ENCODE assay signal across 8 cellular contexts in the genomic region with DNA sequence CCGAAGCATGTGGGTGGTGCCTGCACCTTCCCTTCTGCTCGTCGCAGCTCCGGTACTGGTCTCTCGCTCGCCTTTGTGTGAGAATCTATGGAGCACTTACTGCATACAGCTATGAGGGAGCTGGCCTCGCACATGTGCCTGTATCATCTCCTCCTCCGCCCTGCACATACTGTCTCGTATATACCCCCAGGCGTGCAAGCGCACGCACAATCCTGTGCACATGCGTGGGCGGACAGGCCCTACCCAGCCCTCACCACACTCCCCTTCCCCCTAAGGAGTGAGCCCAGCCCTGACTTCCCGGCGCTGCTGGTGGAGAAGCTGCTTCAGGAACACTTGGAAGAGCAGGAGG. TPM values are rescaled to one million over a fixed set of nuclear protein-coding genes. Genes with fewer than 3 reads are reported as not detected.
DNase-seq lines count a peak whose midpoint lies in the region; ATAC-seq, FAIRE-seq and TF ChIP-seq lines count a peak whose summit lies in the region.

No MANE protein-coding gene starts in this region.

- H3K36me3 ChIP-seq in DOHH2 (ENCODE audit: control insufficient read depth, low read length), result peaks cover 41% of the 10 kb centered on the region
- H3K36me3 ChIP-seq in MM.1S (replicated peaks; ENCODE audit: insufficient read depth, low read length), result no peaks in the 10 kb centered on the region
- H3K36me3 ChIP-seq in endothelial cell of umbilical vein (ENCODE audit: control insufficient read depth in 2 of 2, extremely low read depth in 1 of 2, insufficient read depth in 2 of 2, low read length in 2 of 2), result peaks cover 0 to 30% of the 10 kb centered on the region in 2 experiments
- peaks cover 2 to 48% of the 10 kb centered on the region in 2 donors for H3K36me3 ChIP-seq in psoas muscle (ENCODE audit: insufficient read depth in 1 of 2, low read depth in 1 of 2)

- no TSS peak for BruUV-seq in endothelial cell of umbilical vein (replicated peaks; lab: Mats Ljungman, UMichigan)

- TF ChIP-seq POLR2A in endothelial cell of umbilical vein (IDR thresholded peaks at IDR 0.05; ENCODE audit: low read depth, low read length) (no peak), H54 (IDR thresholded peaks at IDR 0.05; ENCODE audit: low read depth, low read length) (no peak)

- WGBS in psoas muscle, 3 donors, result 70 to 79% (median 71%) methylated on average over 16 of the region's 16 CpGs

- FAIRE-seq in endothelial cell of umbilical vein (lab: Jason Lieb, UNC) (no peak), H54 (lab: Jason Lieb, UNC) (no peak)

- H3K27ac ChIP-seq in DOHH2 (ENCODE audit: low read depth, low read length) (no peak overlapping the region), MM.1S (ENCODE audit: low read length) (no peak overlapping the region), endothelial cell of umbilical vein (ENCODE audit: insufficient read depth, low read depth, low read length) (no peak overlapping the region), psoas muscle (no peak overlapping the region)

- H3K79me2 ChIP-seq in DOHH2 (ENCODE audit: control insufficient read depth, low read length) (peaks cover 22% of the 10 kb centered on the region), MM.1S (ENCODE audit: low read length) (no peaks in the 10 kb centered on the region), endothelial cell of umbilical vein (ENCODE audit: control insufficient read depth, insufficient read depth, low read length) (no peaks in the 10 kb centered on the region)

- H3K27me3 ChIP-seq in DOHH2 (ENCODE audit: control insufficient read depth, low read length) (no peaks in the 10 kb centered on the region), MM.1S (replicated peaks; ENCODE audit: insufficient read depth, low read length) (no peaks in the 10 kb centered on the region), endothelial cell of umbilical vein (ENCODE audit: control insufficient read depth in 2 of 2, insufficient read depth in 2 of 2, low read length in 2 of 2) (no peaks in the 10 kb centered on the region), psoas muscle (ENCODE audit: insufficient read depth in 3 of 3, low read length in 2 of 3) (no peaks in the 10 kb centered on the region)

- H3K9me2 ChIP-seq in DOHH2 (replicated peaks; ENCODE audit: control insufficient read depth, low read length) (no peaks in the 10 kb centered on the region), MM.1S (replicated peaks; ENCODE audit: insufficient read depth, low read length) (no peaks in the 10 kb centered on the region)

- 0 out of 2 replicates have a peak overlapping the region, but pooled peaks have one; percentile 61 for H2AFZ ChIP-seq in MM.1S (ENCODE audit: low read length)
- H2AFZ ChIP-seq in endothelial cell of umbilical vein (ENCODE audit: low read depth, low read length), result no peak overlapping the region

- H3K4me1 ChIP-seq in DOHH2 (ENCODE audit: control insufficient read depth, low read length) (peaks cover 29% of the 10 kb centered on the region), MM.1S (ENCODE audit: low read length) (peaks cover 4% of the 10 kb centered on the region), endothelial cell of umbilical vein (ENCODE audit: control insufficient read depth, extremely low read depth, insufficient read depth, low read length) (peaks cover 14% of the 10 kb centered on the region), psoas muscle (peaks cover 28% of the 10 kb centered on the region)

- no peak for DNase-seq in MM.1S
- no peak for DNase-seq in endothelial cell of umbilical vein (ENCODE audit: low read depth, low spot score)
- no peak for DNase-seq in psoas muscle
- DNase-seq in kidney tubule cell (ENCODE audit: low spot score), result no peak
- no peak for DNase-seq in activated naive CD4-positive, alpha-beta T cell (lab: John Stamatoyannopoulos, UW)
- DNase-seq in NCI-H345 treated with DMSO at 0.1 percent for 48 hours (lab: John Stamatoyannopoulos, UW; ENCODE audit: unreplicated experiment), result no peak
- DNase-seq in H54 (ENCODE audit: insufficient read length, low spot score), result no peak

- H4K20me1 ChIP-seq in DOHH2 (ENCODE audit: control insufficient read depth, insufficient read depth, low read depth, low read length) (no peaks in the 10 kb centered on the region), MM.1S (ENCODE audit: insufficient read depth, low read length) (no peaks in the 10 kb centered on the region), endothelial cell of umbilical vein (replicated peaks; ENCODE audit: control insufficient read depth, extremely low read depth, insufficient read depth, low read length) (no peaks in the 10 kb centered on the region)

- ATAC-seq in psoas muscle, result peak in 1 of 4 donors; percentile 6

- TF ChIP-seq CTCF in DOHH2 (IDR thresholded peaks at IDR 0.05; ENCODE audit: low read depth, low read length, poor library complexity, severe bottlenecking), result peak; percentile 2
- no peak for TF ChIP-seq CTCF in MM.1S (IDR thresholded peaks at IDR 0.05; ENCODE audit: low read length)
- TF ChIP-seq CTCF in endothelial cell of umbilical vein (IDR thresholded peaks at IDR 0.05; ENCODE audit: extremely low read depth in 1 of 2, insufficient read depth in 1 of 2, low read depth in 1 of 2, low read length in 2 of 2), result no peak
- no peak for TF ChIP-seq CTCF in psoas muscle (IDR thresholded peaks at IDR 0.05)

- H3F3A ChIP-seq in DOHH2 (ENCODE audit: control insufficient read depth, insufficient read depth), result peaks cover 8% of the 10 kb centered on the region
- peaks cover 5% of the 10 kb centered on the region; the same call in 1 of the 2 replicates for H3F3A ChIP-seq in MM.1S (ENCODE audit: insufficient read depth, low read length)

- H3K9me1 ChIP-seq in endothelial cell of umbilical vein (replicated peaks; ENCODE audit: control insufficient read depth, extremely low read depth, insufficient read depth, low read length), result no peaks in the 10 kb centered on the region

- H3K4me3 ChIP-seq in DOHH2 (ENCODE audit: low read length) (peak overlapping the region; percentile 42; the same call in 1 of the 2 replicates), MM.1S (ENCODE audit: low read length) (peak overlapping the region; percentile 40; the same call in 1 of the 2 replicates), endothelial cell of umbilical vein (replicated peaks in 1 of 3; ENCODE audit: insufficient read depth in 1 of 3, low read depth in 1 of 3, low read length in 3 of 3) (no peak overlapping the region), psoas muscle (peak overlapping the region; percentile 27)

- H3K4me2 ChIP-seq in DOHH2 (ENCODE audit: low read length), result peak overlapping the region; percentile 51; the same call in 1 of the 2 replicates
- peak overlapping the region; percentile 69; the same call in 1 of the 2 replicates for H3K4me2 ChIP-seq in MM.1S (ENCODE audit: low read depth, low read length)
- H3K4me2 ChIP-seq in endothelial cell of umbilical vein (ENCODE audit: insufficient read depth, low read length), result peak overlapping the region; percentile 51

- POLR2A ChIA-PET in endothelial cell of umbilical vein (lab: Charles Lee), result no interaction called here

- CTCF ChIA-PET in endothelial cell of umbilical vein (lab: Charles Lee), result interaction anchor here (1.0 to 2.5 kb wide), 4 partner anchors 24 to 93 kb away, joined by 3 to 25 read pairs (median 10); no protein-coding TSS in a partner anchor

- intact Hi-C loops in endothelial cell of umbilical vein (cut with micrococcal nuclease), result no loop called here
- intact Hi-C loops in psoas muscle (cut with DNase I), result loop anchor here in 1 of 2 donors (2.0 kb wide), 1 partner anchor 49 kb away; no protein-coding TSS in a partner anchor

- H3K9ac ChIP-seq in MM.1S (ENCODE audit: low read length), result no peak overlapping the region
- no peak overlapping the region for H3K9ac ChIP-seq in endothelial cell of umbilical vein (replicated peaks; ENCODE audit: extremely low read depth, insufficient read depth, low read length)

- dilution Hi-C loops in endothelial cell of umbilical vein (cut with MboI; ENCODE audit: extremely low pct_ligation_motif_present, low sequenced_read_pairs), result no loop called here

- no peaks in the 10 kb centered on the region for H3K9me3 ChIP-seq in DOHH2 (ENCODE audit: control insufficient read depth, insufficient read depth, low read length)
- no peaks in the 10 kb centered on the region for H3K9me3 ChIP-seq in MM.1S (replicated peaks; ENCODE audit: insufficient read depth, low read length)
- no peaks in the 10 kb centered on the region for H3K9me3 ChIP-seq in endothelial cell of umbilical vein (replicated peaks; ENCODE audit: control insufficient read depth, insufficient read depth, low read length)
- H3K9me3 ChIP-seq in psoas muscle, result no peaks in the 10 kb centered on the region

RNA-seq across cellular contexts. Expression of a gene that starts 8.7 kb away (rescaled TPM):
- 14.4 and 15.2 TPM in 2 replicates for total RNA-seq in endothelial cell of umbilical vein
- 7.5 and 8.1 TPM in 2 replicates for polyA plus RNA-seq in endothelial cell of umbilical vein
- 4.4 and 5.8 TPM in 2 replicates for polyA plus RNA-seq in endothelial cell of umbilical vein (2011; cell fraction: cytosol; rRNA removed)
- 13.3 and 13.5 TPM in 2 replicates for polyA plus RNA-seq in endothelial cell of umbilical vein (2011; cell fraction: nucleus; rRNA removed)
- polyA plus RNA-seq in endothelial cell of umbilical vein (2012), result 7.9 and 10.4 TPM in 2 replicates
- 3.2 TPM in 1 of 2 replicates, not detected in the other for polyA minus RNA-seq in endothelial cell of umbilical vein
- 17.9 TPM for polyA minus RNA-seq in endothelial cell of umbilical vein (2011; cell fraction: cytosol; rRNA and poly(A)+ RNA removed)
- polyA minus RNA-seq in endothelial cell of umbilical vein (2011; cell fraction: nucleus; rRNA and poly(A)+ RNA removed), result 5.6 and 6.2 TPM in 2 replicates
- total RNA-seq in psoas muscle, result 10 to 100 TPM in 3 of 4 donors, 1 to 10 TPM in 1; 8.6 to 20.8 (median 15.0) TPM
- 1 to 10 TPM; 4.6 to 6.0 (median 4.7) TPM for polyA plus RNA-seq in psoas muscle

RNA-seq across cellular contexts. Expression of a gene that starts 11.9 kb away (rescaled TPM):
- total RNA-seq in endothelial cell of umbilical vein, result 0.74 and 1.1 TPM in 2 replicates
- polyA plus RNA-seq in endothelial cell of umbilical vein, result 1.6 and 2.1 TPM in 2 replicates
- 1.1 and 1.6 TPM in 2 replicates for polyA plus RNA-seq in endothelial cell of umbilical vein (2011; cell fraction: cytosol; rRNA removed)
- polyA plus RNA-seq in endothelial cell of umbilical vein (2011; cell fraction: nucleus; rRNA removed), result 1.2 TPM in 1 of 2 replicates, not detected in the other
- 0.38 and 0.96 TPM in 2 replicates for polyA plus RNA-seq in endothelial cell of umbilical vein (2012)
- 0.45 TPM in 1 of 2 replicates, not detected in the other for polyA minus RNA-seq in endothelial cell of umbilical vein
- polyA minus RNA-seq in endothelial cell of umbilical vein (2011; cell fraction: cytosol; rRNA and poly(A)+ RNA removed), result 135 TPM
- polyA minus RNA-seq in endothelial cell of umbilical vein (2011; cell fraction: nucleus; rRNA and poly(A)+ RNA removed), result not detected in 2 replicates
- total RNA-seq in psoas muscle, result 10 to 100 TPM in 3 of 4 donors, 1 to 10 TPM in 1; 4.3 to 21.5 (median 12.5) TPM
- polyA plus RNA-seq in psoas muscle, result 10 to 100 TPM in 1 of 3 donors, 1 to 10 TPM in 2; 1.4 to 11.7 (median 4.7) TPM

RNA-seq across cellular contexts. Expression of a gene that starts 31.4 kb away (rescaled TPM):
- total RNA-seq in endothelial cell of umbilical vein (13.8 and 16.1 TPM in 2 replicates), psoas muscle (10 to 100 TPM in 1 of 4 donors, 1 to 10 TPM in 3; 5.9 to 12.7 (median 8.4) TPM)
- polyA plus RNA-seq in endothelial cell of umbilical vein (27.6 and 38.4 TPM in 2 replicates), psoas muscle (10 to 100 TPM; 19.9 to 23.3 (median 20.7) TPM)
- 20.1 and 23.8 TPM in 2 replicates for polyA plus RNA-seq in endothelial cell of umbilical vein (2011; cell fraction: cytosol; rRNA removed)
- polyA plus RNA-seq in endothelial cell of umbilical vein (2011; cell fraction: nucleus; rRNA removed), result 5.5 and 6.3 TPM in 2 replicates
- 17.1 and 19.8 TPM in 2 replicates for polyA plus RNA-seq in endothelial cell of umbilical vein (2012)
- polyA minus RNA-seq in endothelial cell of umbilical vein, result 19.3 and 22.4 TPM in 2 replicates
- 16.1 TPM for polyA minus RNA-seq in endothelial cell of umbilical vein (2011; cell fraction: cytosol; rRNA and poly(A)+ RNA removed)
- 3.3 and 3.4 TPM in 2 replicates for polyA minus RNA-seq in endothelial cell of umbilical vein (2011; cell fraction: nucleus; rRNA and poly(A)+ RNA removed)

RNA-seq across cellular contexts. Expression of a gene that starts 42.2 kb away (rescaled TPM):
- total RNA-seq in endothelial cell of umbilical vein, result 0.88 and 1.9 TPM in 2 replicates
- 0.86 and 0.90 TPM in 2 replicates for polyA plus RNA-seq in endothelial cell of umbilical vein
- polyA plus RNA-seq in endothelial cell of umbilical vein (2011; cell fraction: cytosol; rRNA removed), result 0.74 and 1.0 TPM in 2 replicates
- polyA plus RNA-seq in endothelial cell of umbilical vein (2011; cell fraction: nucleus; rRNA removed), result 0.50 and 0.71 TPM in 2 replicates
- 1.1 and 2.1 TPM in 2 replicates for polyA plus RNA-seq in endothelial cell of umbilical vein (2012)
- 0.34 and 6.7 TPM in 2 replicates for polyA minus RNA-seq in endothelial cell of umbilical vein
- polyA minus RNA-seq in endothelial cell of umbilical vein (2011; cell fraction: cytosol; rRNA and poly(A)+ RNA removed), result 1.9 TPM
- 0.63 TPM in 2 replicates for polyA minus RNA-seq in endothelial cell of umbilical vein (2011; cell fraction: nucleus; rRNA and poly(A)+ RNA removed)
- total RNA-seq in psoas muscle, result 1 to 10 TPM in 2 of 4 donors, under 1 TPM in 2; 0.86 to 3.6 (median 1.5) TPM
- polyA plus RNA-seq in psoas muscle, result 1 to 10 TPM in 1 of 3 donors, under 1 TPM in 2; 0.44 to 1.4 (median 0.81) TPM

Comparison
In these comparisons a context has a peak if more than half of its experiments do, and no peak if none do; other contexts are left out.
1. H3K4me3 ChIP-seq: peak in DOHH2 (single experiment), MM.1S (single experiment) and psoas muscle (single experiment); none in endothelial cell of umbilical vein (0 of 3).
2. Peak in every context shown above with its lines, with median percentiles within 50 percentile points of each other: H3K4me2 ChIP-seq.